20 cellular contexts compared by ENCODE assay signal in genomic region chr20:7608246-7608645, GRCh38.
DNase-seq lines count a peak whose midpoint lies in the region; ATAC-seq, FAIRE-seq and TF ChIP-seq lines count a peak whose summit lies in the region.
"Had no signal": no experiment of that assay in that cellular context is flagged by ENCODE, and none has a peak within 500 bp of the region (broad histone marks: within the 10 kb centered on the region; RNA-seq: fewer than 3 reads in every experiment).

No MANE protein-coding gene starts in this region.

- H3K27ac ChIP-seq in endothelial cell of umbilical vein (ENCODE audit: insufficient read depth, low read depth, low read length): no peak overlapping the region
- H3K27ac ChIP-seq: BLaER1 treated with 17β-estradiol and CSF1 and Interleukin-3, amounts not matched to agents 10 nM and 100 nM; prostate gland; testis had no signal

- H3K36me3 ChIP-seq in endothelial cell of umbilical vein (ENCODE audit: control insufficient read depth in 2 of 2, extremely low read depth in 1 of 2, insufficient read depth in 2 of 2, low read length in 2 of 2): no peaks in the 10 kb centered on the region
- H3K36me3 ChIP-seq: BLaER1 treated with 17β-estradiol and CSF1 and Interleukin-3, amounts not matched to agents 10 nM and 100 nM; prostate gland had no signal

- H3K27ac Mint-ChIP-seq in nephron progenitor cell: no peak overlapping the region
- H3K27ac Mint-ChIP-seq: naive thymus-derived CD8-positive, alpha-beta T cell; T-helper 17 cell had no signal

- no peaks in the 10 kb centered on the region for H3K27me3 ChIP-seq in endothelial cell of umbilical vein (ENCODE audit: control insufficient read depth in 2 of 2, insufficient read depth in 2 of 2, low read length in 2 of 2)
- H3K27me3 ChIP-seq: BLaER1 treated with 17β-estradiol and CSF1 and Interleukin-3, amounts not matched to agents 10 nM and 100 nM; testis had no signal

- no peak overlapping the region for H2AFZ ChIP-seq in endothelial cell of umbilical vein (ENCODE audit: low read depth, low read length)

- H3K36me3 Mint-ChIP-seq in nephron progenitor cell (ENCODE audit: low read depth): no peaks in the 10 kb centered on the region
- H3K36me3 Mint-ChIP-seq: naive thymus-derived CD8-positive, alpha-beta T cell had no signal

- no peaks in the 10 kb centered on the region for H3K4me1 ChIP-seq in endothelial cell of umbilical vein (ENCODE audit: control insufficient read depth, extremely low read depth, insufficient read depth, low read length)
- H3K4me1 ChIP-seq: BLaER1 treated with 17β-estradiol and CSF1 and Interleukin-3, amounts not matched to agents 10 nM and 100 nM; prostate gland; testis had no signal

- no peak for TF ChIP-seq POLR2A in endothelial cell of umbilical vein (IDR thresholded peaks at IDR 0.05; ENCODE audit: low read depth, low read length)

- dilution Hi-C loops in endothelial cell of umbilical vein (cut with MboI; ENCODE audit: extremely low pct_ligation_motif_present, low sequenced_read_pairs): no loop called here

- no peaks in the 10 kb centered on the region for H3K9me3 ChIP-seq in endothelial cell of umbilical vein (replicated peaks; ENCODE audit: control insufficient read depth, insufficient read depth, low read length)
- H3K9me3 ChIP-seq: BLaER1 treated with 17β-estradiol and CSF1 and Interleukin-3, amounts not matched to agents 10 nM and 100 nM; prostate gland; testis had no signal

- no peaks in the 10 kb centered on the region for H4K20me1 ChIP-seq in endothelial cell of umbilical vein (replicated peaks; ENCODE audit: control insufficient read depth, extremely low read depth, insufficient read depth, low read length)
- H4K20me1 ChIP-seq: BLaER1 treated with 17β-estradiol and CSF1 and Interleukin-3, amounts not matched to agents 10 nM and 100 nM had no signal

- H3K4me3 ChIP-seq in endothelial cell of umbilical vein (replicated peaks in 1 of 3; ENCODE audit: insufficient read depth in 1 of 3, low read depth in 1 of 3, low read length in 3 of 3): no peak overlapping the region
- H3K4me3 ChIP-seq: BLaER1 treated with 17β-estradiol and CSF1 and Interleukin-3, amounts not matched to agents 10 nM and 100 nM; prostate gland; smooth muscle cell; testis had no signal

- H3K9me1 ChIP-seq in endothelial cell of umbilical vein (replicated peaks; ENCODE audit: control insufficient read depth, extremely low read depth, insufficient read depth, low read length): no peaks in the 10 kb centered on the region

- no peak for TF ChIP-seq CTCF in endothelial cell of umbilical vein (IDR thresholded peaks at IDR 0.05; ENCODE audit: extremely low read depth in 1 of 2, insufficient read depth in 1 of 2, low read depth in 1 of 2, low read length in 2 of 2)
- no peak for TF ChIP-seq CTCF in nephron progenitor cell (IDR thresholded peaks at IDR 0.05)

- intact Hi-C loops in endothelial cell of umbilical vein (cut with micrococcal nuclease): no loop called here

- no peak for FAIRE-seq in endothelial cell of umbilical vein (lab: Jason Lieb, UNC)
- FAIRE-seq: HTR-8/SVneo had no signal

- H3K4me1 Mint-ChIP-seq in nephron progenitor cell: no peaks in the 10 kb centered on the region
- H3K4me1 Mint-ChIP-seq: naive thymus-derived CD8-positive, alpha-beta T cell; T-helper 17 cell had no signal

- ATAC-seq in GM21447 (IDR thresholded peaks at IDR 0.05; ENCODE audit: unreplicated experiment) (no peak), HG02981 (IDR thresholded peaks at IDR 0.05; ENCODE audit: unreplicated experiment) (no peak)
- ATAC-seq: activated CD4-positive, CD25-positive, alpha-beta regulatory T cell treated with anti-CD3 and anti-CD28 coated beads, Interleukin-2, amount 50 U/mL, for 24 hours; naive thymus-derived CD8-positive, alpha-beta T cell; T-helper 17 cell had no signal

- H3K9ac ChIP-seq in endothelial cell of umbilical vein (replicated peaks; ENCODE audit: extremely low read depth, insufficient read depth, low read length): no peak overlapping the region
- H3K9ac ChIP-seq: BLaER1 treated with 17β-estradiol and CSF1 and Interleukin-3, amounts not matched to agents 10 nM and 100 nM had no signal

- DNase-seq in GM03348 (ENCODE audit: low spot score) (peak; percentile 7), endothelial cell of umbilical vein (ENCODE audit: low read depth, low spot score) (peak; percentile 16), nephron progenitor cell (peak; percentile 56), NCI-H226 (no peak)
- DNase-seq: activated effector memory CD4-positive, alpha-beta T cell treated with anti-CD3 and anti-CD28 coated beads, Interleukin-2, amount 50 U/mL, for 16 hours; DMS 273 treated with DMSO at 0.1 percent for 48 hours; HCEC 1CT; naive thymus-derived CD8-positive, alpha-beta T cell; NCI-H1694; SHP77 treated with DMSO at 0.1 percent for 48 hours; T-helper 17 cell; testis had no signal

- no peaks in the 10 kb centered on the region for H3K27me3 Mint-ChIP-seq in nephron progenitor cell (ENCODE audit: low read depth, poor library complexity)
- H3K27me3 Mint-ChIP-seq: naive thymus-derived CD8-positive, alpha-beta T cell; T-helper 17 cell had no signal

- no peaks in the 10 kb centered on the region for H3K9me3 Mint-ChIP-seq in nephron progenitor cell

- CTCF ChIA-PET in endothelial cell of umbilical vein (lab: Charles Lee): interaction anchor here (0.9 kb wide), 1 partner anchor 15 kb away, joined by 3 read pairs; no protein-coding TSS in a partner anchor

- no peak overlapping the region for H3K4me2 ChIP-seq in endothelial cell of umbilical vein (ENCODE audit: insufficient read depth, low read length)
- H3K4me2 ChIP-seq: BLaER1 treated with 17β-estradiol and CSF1 and Interleukin-3, amounts not matched to agents 10 nM and 100 nM; smooth muscle cell had no signal

- BruUV-seq in endothelial cell of umbilical vein (replicated peaks; lab: Mats Ljungman, UMichigan): no TSS peak

- POLR2A ChIA-PET in endothelial cell of umbilical vein (lab: Charles Lee): no interaction called here

- no peaks in the 10 kb centered on the region for H3K79me2 ChIP-seq in endothelial cell of umbilical vein (ENCODE audit: control insufficient read depth, insufficient read depth, low read length)

- no peak overlapping the region for H3K4me3 Mint-ChIP-seq in nephron progenitor cell
- H3K4me3 Mint-ChIP-seq: naive thymus-derived CD8-positive, alpha-beta T cell; T-helper 17 cell had no signal

TF ChIP-seq in PFSK-1, 5 proteins besides CTCF, POLR2A, EP300 and RAD21 (continues in another document):
- TF ChIP-seq FOXP2 (optimal IDR thresholded peaks at IDR 0.05; ENCODE audit: borderline replicate concordance, extremely low read depth, extremely low read length, insufficient read depth) (no peak), SIN3A (IDR thresholded peaks at IDR 0.05; ENCODE audit: borderline replicate concordance, insufficient read depth, low read length) (peak; percentile 50; the same call in 1 of the 2 replicates), POLR2AphosphoS5 (IDR thresholded peaks at IDR 0.05; ENCODE audit: low read depth, low read length) (no peak)

TF ChIP-seq in endothelial cell of umbilical vein, 7 proteins besides CTCF, POLR2A, EP300 and RAD21:
- TF ChIP-seq MYC (IDR thresholded peaks at IDR 0.05; ENCODE audit: low read depth, low read length) (no peak), FOS (IDR thresholded peaks at IDR 0.05; ENCODE audit: borderline replicate concordance, insufficient read depth, low read length) (no peak), MAX (IDR thresholded peaks at IDR 0.05; ENCODE audit: insufficient read depth, insufficient read length) (no peak), EZH2 (IDR thresholded peaks at IDR 0.05; ENCODE audit: borderline replicate concordance, low read depth, low read length, severe bottlenecking) (no peak), JUN (IDR thresholded peaks at IDR 0.05; ENCODE audit: borderline replicate concordance, insufficient read depth, insufficient read length, low read depth) (no peak), POLR2AphosphoS5 (IDR thresholded peaks at IDR 0.05; ENCODE audit: insufficient read depth, low read depth, low read length) (no peak), GATA2 (IDR thresholded peaks at IDR 0.05; ENCODE audit: insufficient read depth, insufficient read length, low read depth, low read length) (no peak)
